Comparison of ENCODE assay signal across 8 cellular contexts in genomic region chr12:48716168-48716492, GRCh38. TPM values are rescaled to one million over a fixed set of nuclear protein-coding genes. Genes with fewer than 3 reads are reported as not detected.
DNase-seq lines count a peak whose midpoint lies in the region; ATAC-seq, FAIRE-seq and TF ChIP-seq lines count a peak whose summit lies in the region.

No MANE protein-coding gene starts in this region.

- no peaks in the 10 kb centered on the region for H3K9me3 ChIP-seq in keratinocyte (ENCODE audit: control insufficient read depth, low read depth, low read length)
- no peaks in the 10 kb centered on the region for H3K9me3 ChIP-seq in testis

- peak overlapping the region; percentile 95 for H3K4me3 Mint-ChIP-seq in T-helper 1 cell treated with Interleukin-12 subunit alpha and Interleukin-12 subunit beta and Interleukin-4 antibody, amounts not matched to agents 30 μg/mL and 1 μg/mL, for 36 hours
- H3K4me3 Mint-ChIP-seq in activated naive CD8-positive, alpha-beta T cell treated with anti-CD3 and anti-CD28 coated beads, Interleukin-2, amount 50 U/mL, for 24 hours, result peak overlapping the region; percentile 96

- peak overlapping the region; percentile 98 for H3K27ac ChIP-seq in keratinocyte (ENCODE audit: control insufficient read depth, insufficient read depth, low read length)
- H3K27ac ChIP-seq in testis, result peak overlapping the region; percentile 86 to 95

- peaks cover 32% of the 10 kb centered on the region for H3K4me1 Mint-ChIP-seq in T-helper 1 cell treated with Interleukin-12 subunit alpha and Interleukin-12 subunit beta and Interleukin-4 antibody, amounts not matched to agents 30 μg/mL and 1 μg/mL, for 36 hours (ENCODE audit: low read depth)
- H3K4me1 Mint-ChIP-seq in activated naive CD8-positive, alpha-beta T cell treated with anti-CD3 and anti-CD28 coated beads, Interleukin-2, amount 50 U/mL, for 24 hours, result peaks cover 52% of the 10 kb centered on the region

- peaks cover 50% of the 10 kb centered on the region for H3K79me2 ChIP-seq in keratinocyte (ENCODE audit: control insufficient read depth, insufficient read depth, low read length)

- no peaks in the 10 kb centered on the region for H3K9me1 ChIP-seq in keratinocyte (ENCODE audit: control insufficient read depth, extremely low read depth, insufficient read depth, low read length)

- H3K4me1 ChIP-seq in keratinocyte (ENCODE audit: control insufficient read depth, extremely low read depth, insufficient read depth, low read length), result peaks cover 16% of the 10 kb centered on the region
- H3K4me1 ChIP-seq in testis, result no peaks in the 10 kb centered on the region

- ATAC-seq in activated naive CD8-positive, alpha-beta T cell treated with anti-CD3 and anti-CD28 coated beads, Interleukin-2, amount 50 U/mL, for 24 hours, result peak; percentile 21
- ATAC-seq in HG03432 (IDR thresholded peaks at IDR 0.05; ENCODE audit: unreplicated experiment), result no peak

- DNase-seq in T-helper 1 cell (no peak), keratinocyte (ENCODE audit: low read depth, low spot score) (no peak), testis (no peak), OCI-M2 (lab: John Stamatoyannopoulos, UW; ENCODE audit: unreplicated experiment) (no peak)
- no peak for DNase-seq in activated naive CD8-positive, alpha-beta T cell treated with anti-CD3 and anti-CD28 coated beads, Interleukin-2, amount 50 U/mL, for 24 hours
- DNase-seq in activated CD4-positive, CD25-positive, alpha-beta regulatory T cell treated with anti-CD3 and anti-CD28 coated beads, Interleukin-2, amount 50 U/mL, for 72 hours, result no peak

- intact Hi-C loops in testis (cut with DNase I; ENCODE audit: low total_unique reads), result no loop called here

- no peak for TF ChIP-seq POLR2A in testis (IDR thresholded peaks at IDR 0.05)

- no peaks in the 10 kb centered on the region for H4K20me1 ChIP-seq in keratinocyte (ENCODE audit: control insufficient read depth, extremely low read depth, insufficient read depth, low read length)

- no peaks in the 10 kb centered on the region for H3K27me3 ChIP-seq in keratinocyte (ENCODE audit: control insufficient read depth, extremely low read depth, insufficient read depth, low read length)
- no peaks in the 10 kb centered on the region for H3K27me3 ChIP-seq in testis

- dilution Hi-C loops in keratinocyte (cut with MboI; ENCODE audit: extremely low pct_ligation_motif_present, low sequenced_read_pairs), result no loop called here

- no peak for TF ChIP-seq CTCF in keratinocyte (optimal IDR thresholded peaks at IDR 0.05 in 1 of 3, IDR thresholded peaks at IDR 0.05 in 1 of 3, conservative IDR thresholded peaks at IDR 0.05 in 1 of 3; ENCODE audit: extremely low read depth in 1 of 3, insufficient read depth in 2 of 3, low read length in 3 of 3)
- no peak for TF ChIP-seq CTCF in testis (IDR thresholded peaks at IDR 0.05)

- H3K27ac Mint-ChIP-seq in T-helper 1 cell treated with Interleukin-12 subunit alpha and Interleukin-12 subunit beta and Interleukin-4 antibody, amounts not matched to agents 30 μg/mL and 1 μg/mL, for 36 hours, result peak overlapping the region; percentile 94
- peak overlapping the region; percentile 98 for H3K27ac Mint-ChIP-seq in activated naive CD8-positive, alpha-beta T cell treated with anti-CD3 and anti-CD28 coated beads, Interleukin-2, amount 50 U/mL, for 24 hours

- peaks cover 17% of the 10 kb centered on the region for H3K9me3 Mint-ChIP-seq in T-helper 1 cell treated with Interleukin-12 subunit alpha and Interleukin-12 subunit beta and Interleukin-4 antibody, amounts not matched to agents 30 μg/mL and 1 μg/mL, for 36 hours
- H3K9me3 Mint-ChIP-seq in activated naive CD8-positive, alpha-beta T cell treated with anti-CD3 and anti-CD28 coated beads, Interleukin-2, amount 50 U/mL, for 24 hours, result peaks cover 16% of the 10 kb centered on the region

- peak overlapping the region; percentile 96 for H2AFZ ChIP-seq in keratinocyte (ENCODE audit: control insufficient read depth, low read length)

- peaks cover 40% of the 10 kb centered on the region for H3K36me3 Mint-ChIP-seq in T-helper 1 cell treated with Interleukin-12 subunit alpha and Interleukin-12 subunit beta and Interleukin-4 antibody, amounts not matched to agents 30 μg/mL and 1 μg/mL, for 36 hours (ENCODE audit: low read depth)
- H3K36me3 Mint-ChIP-seq in activated naive CD8-positive, alpha-beta T cell treated with anti-CD3 and anti-CD28 coated beads, Interleukin-2, amount 50 U/mL, for 24 hours (ENCODE audit: low read depth), result peaks cover 57% of the 10 kb centered on the region

- no peak for FAIRE-seq in keratinocyte (lab: Jason Lieb, UNC)

- H3K4me2 ChIP-seq in keratinocyte (ENCODE audit: control insufficient read depth, extremely low read depth, insufficient read depth, low read depth, low read length), result peak overlapping the region; percentile 96

- 0 to 1% methylated on average over 11 to 17 of the region's 17 CpGs for WGBS in testis, 2 donors

- H3K9ac ChIP-seq in keratinocyte (ENCODE audit: control insufficient read depth, extremely low read depth, insufficient read depth, low read length), result peak overlapping the region; percentile 97

- peaks cover 5% of the 10 kb centered on the region for H3K27me3 Mint-ChIP-seq in T-helper 1 cell treated with Interleukin-12 subunit alpha and Interleukin-12 subunit beta and Interleukin-4 antibody, amounts not matched to agents 30 μg/mL and 1 μg/mL, for 36 hours (ENCODE audit: low read depth)
- H3K27me3 Mint-ChIP-seq in activated naive CD8-positive, alpha-beta T cell treated with anti-CD3 and anti-CD28 coated beads, Interleukin-2, amount 50 U/mL, for 24 hours, result no peaks in the 10 kb centered on the region

- peak overlapping the region; percentile 57 to 100 (median 85) for H3K4me3 ChIP-seq in keratinocyte (ENCODE audit: control insufficient read depth in 2 of 3, extremely low read depth in 1 of 3, insufficient read depth in 2 of 3, low read depth in 1 of 3, low read length in 3 of 3)
- H3K4me3 ChIP-seq in testis, result peak overlapping the region; percentile 80 to 94

- peaks cover 6 to 19% of the 10 kb centered on the region in 2 experiments for H3K36me3 ChIP-seq in keratinocyte (ENCODE audit: control insufficient read depth in 2 of 2, extremely low read depth in 1 of 2, insufficient read depth in 2 of 2, low read length in 2 of 2)
- H3K36me3 ChIP-seq in testis (ENCODE audit: low read depth, missing control alignments), result no peaks in the 10 kb centered on the region

RNA-seq across cellular contexts. Expression of gene CCNT1, which starts 0.4 kb away (rescaled TPM):
- polyA plus RNA-seq in keratinocyte (20.4 to 23.4 TPM (median 22.5 TPM) in 3 replicates), testis (ENCODE audit: insufficient read depth, low read depth, low replicate concordance) (42.0 TPM)
- 19.1 TPM for polyA plus RNA-seq in keratinocyte (2011; ENCODE audit: low read depth)
- polyA plus RNA-seq in keratinocyte (2011; cell fraction: cytosol; rRNA removed), result 4.5 and 11.8 TPM in 2 replicates
- polyA plus RNA-seq in keratinocyte (2011; cell fraction: nucleus; rRNA removed), result 29.5 and 38.2 TPM in 2 replicates
- polyA plus RNA-seq in keratinocyte (2012; ENCODE audit: low replicate concordance), result 9.9 and 11.4 TPM in 2 replicates
- 8.4 to 112 TPM (median 107 TPM) in 3 replicates for polyA minus RNA-seq in keratinocyte
- 14.4 TPM for polyA minus RNA-seq in keratinocyte (2011; cell fraction: cytosol; rRNA and poly(A)+ RNA removed)
- 32.2 and 69.1 TPM in 2 replicates for polyA minus RNA-seq in keratinocyte (2011; cell fraction: nucleus; rRNA and poly(A)+ RNA removed)
- 10 to 100 TPM; 50.2 to 53.5 TPM for total RNA-seq in testis

RNA-seq across cellular contexts. Expression of gene KANSL2, which starts 34.1 kb away (rescaled TPM):
- 36.1 to 42.8 TPM (median 37.8 TPM) in 3 replicates for polyA plus RNA-seq in keratinocyte
- polyA plus RNA-seq in keratinocyte (2011; ENCODE audit: low read depth), result 18.7 TPM
- 25.9 and 33.5 TPM in 2 replicates for polyA plus RNA-seq in keratinocyte (2011; cell fraction: cytosol; rRNA removed)
- 66.0 and 78.3 TPM in 2 replicates for polyA plus RNA-seq in keratinocyte (2011; cell fraction: nucleus; rRNA removed)
- 23.1 and 26.0 TPM in 2 replicates for polyA plus RNA-seq in keratinocyte (2012; ENCODE audit: low replicate concordance)
- polyA minus RNA-seq in keratinocyte, result 32.1 to 46.3 TPM (median 39.7 TPM) in 3 replicates
- 27.8 TPM for polyA minus RNA-seq in keratinocyte (2011; cell fraction: cytosol; rRNA and poly(A)+ RNA removed)
- polyA minus RNA-seq in keratinocyte (2011; cell fraction: nucleus; rRNA and poly(A)+ RNA removed), result 32.3 and 46.6 TPM in 2 replicates
- total RNA-seq in testis, result 10 to 100 TPM; 84.8 to 98.4 TPM
- polyA plus RNA-seq in testis (ENCODE audit: insufficient read depth, low read depth, low replicate concordance), result 57.0 TPM
